Comparison of ENCODE assay signal across 27 cellular contexts in the genomic region with DNA sequence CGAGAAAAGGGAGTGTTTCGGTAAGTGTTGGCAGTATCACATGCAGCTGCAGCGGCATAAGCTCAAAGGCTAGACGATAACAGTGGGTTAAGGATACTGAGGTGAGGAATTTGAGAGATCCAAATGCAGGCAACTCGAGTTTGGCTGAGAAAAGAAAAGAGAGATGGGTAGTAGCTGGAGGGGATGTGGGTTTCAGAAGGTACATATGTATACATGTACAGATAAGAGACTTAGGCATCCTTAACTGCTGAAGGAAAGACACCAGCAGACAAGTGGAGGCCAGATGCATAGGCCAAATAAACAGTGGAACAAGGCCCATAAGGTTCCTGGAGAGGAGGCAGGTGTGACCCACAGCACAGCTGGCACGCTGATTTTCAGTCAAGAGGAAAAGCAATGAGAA.
"Had no signal": no experiment of that assay in that cellular context is flagged by ENCODE, and none has a peak within 500 bp of the region (broad histone marks: within the 10 kb centered on the region; RNA-seq: fewer than 3 reads in every experiment).

No MANE protein-coding gene starts in this region.

- H3K27ac ChIP-seq: ascending aorta, body of pancreas, Peyer's patch, RWPE1 had no signal

- H3K4me1 ChIP-seq: ascending aorta, body of pancreas, Peyer's patch had no signal

- DNase-seq: activated B cell treated with CpG ODN at 0.5 μM for 24 hours; activated CD4-positive, alpha-beta T cell treated with anti-CD3 and anti-CD28 coated beads for 1 hour; activated CD4-positive, alpha-beta T cell treated with anti-CD3 and anti-CD28 coated beads, Interleukin-2, amount 10 ng/mL, durations not matched to agents 24 days and 14 days; activated CD4-positive, alpha-beta T cell treated with anti-CD3 and anti-CD28 coated beads, Interleukin-2, amount 50 U/mL, for 48 hours; activated effector memory CD4-positive, alpha-beta T cell treated with anti-CD3 and anti-CD28 coated beads, Interleukin-2, amount 50 U/mL, for 16 hours; activated naive CD4-positive, alpha-beta T cell treated with Interleukin-2 at 50 U/mL for 16 hours; activated naive CD8-positive, alpha-beta T cell treated with anti-CD3 and anti-CD28 coated beads, Interleukin-2, amount 50 U/mL, for 24 hours; activated T-cell treated with anti-CD3 and anti-CD28 coated beads, Interleukin-2, amount 50 U/mL, for 4 hours; amniotic stem cell; body of pancreas; central memory CD4-positive, alpha-beta T cell; cortex of kidney; KG1; MG63; MV-4-11; NCI-H1092 treated with DMSO at 0.1 percent for 48 hours; NCI-H1417 treated with DMSO at 0.1 percent for 48 hours; NCI-H1694; NCI-H2029; NCI-H2107; NCI-H526 treated with DMSO at 0.1 percent for 48 hours; NCI-H82; Peyer's patch; SIG-M5 had no signal

- ATAC-seq: activated naive CD4-positive, alpha-beta T cell treated with anti-CD3 and anti-CD28 coated beads, Interleukin-2, amount 50 U/mL, for 72 hours; activated naive CD8-positive, alpha-beta T cell treated with anti-CD3 and anti-CD28 coated beads, Interleukin-2, amount 50 U/mL, for 24 hours; activated T-cell treated with anti-CD3 and anti-CD28 coated beads, Interleukin-2, amount 50 U/mL, for 4 hours; body of pancreas had no signal

- H3K9me3 ChIP-seq: ascending aorta, body of pancreas, MG63, Peyer's patch had no signal

- H3K4me3 ChIP-seq: ascending aorta, body of pancreas, MG63, Peyer's patch had no signal

- H3K27me3 ChIP-seq: ascending aorta, body of pancreas, MG63, Peyer's patch had no signal

- H3K36me3 ChIP-seq: MG63, Peyer's patch had no signal
